1 cellular context compared by ENCODE assay signal in the genomic region with DNA sequence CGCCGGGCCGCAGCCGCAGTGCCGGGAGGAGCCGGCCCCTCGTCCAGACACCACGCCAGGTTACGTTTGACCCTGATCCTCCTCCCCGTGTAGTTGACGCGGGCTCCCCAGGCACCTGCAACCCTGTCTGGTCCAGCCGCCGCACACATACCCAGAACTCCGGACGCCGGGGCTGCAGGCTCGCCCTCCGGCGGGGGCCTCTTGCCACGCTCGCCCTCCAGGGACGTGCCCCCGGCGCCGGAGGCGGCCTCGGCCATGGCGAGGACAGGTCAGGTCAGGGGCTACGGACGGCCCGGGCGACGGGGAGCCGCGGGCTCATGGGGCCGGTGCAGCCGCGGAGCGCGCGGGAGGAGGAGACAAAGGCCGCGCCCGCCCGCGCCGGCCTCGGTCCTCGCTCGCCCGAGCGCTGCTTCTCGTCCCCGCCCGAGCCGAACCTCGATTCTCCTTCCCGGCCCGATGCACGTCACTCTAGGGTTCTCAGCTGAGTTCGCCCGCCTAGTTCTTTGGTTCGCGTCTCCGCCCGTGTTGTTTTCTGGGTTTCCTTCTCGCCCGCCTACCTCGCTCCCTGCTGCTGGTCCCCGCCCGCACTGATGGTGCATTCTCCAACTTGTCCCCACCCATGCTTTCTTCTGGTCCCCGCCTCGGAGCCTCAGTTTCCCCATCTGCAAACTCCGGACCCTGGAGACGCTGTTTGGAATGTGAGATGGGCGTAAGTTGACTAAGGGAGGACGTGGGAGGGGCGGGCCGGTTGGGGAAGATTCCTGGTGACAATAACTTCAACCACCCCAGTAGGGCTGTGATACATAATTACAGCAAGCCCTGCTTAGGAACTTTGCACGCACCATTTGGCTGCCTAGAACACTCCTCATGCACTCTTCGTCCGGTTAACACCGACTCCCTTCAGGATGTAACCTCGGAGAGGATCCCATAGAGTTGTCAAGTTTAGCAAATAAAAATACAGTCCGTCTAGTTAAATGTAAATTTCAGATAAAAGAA.
TF ChIP-seq lines count a peak whose summit lies in the region.

A gene with protein sequence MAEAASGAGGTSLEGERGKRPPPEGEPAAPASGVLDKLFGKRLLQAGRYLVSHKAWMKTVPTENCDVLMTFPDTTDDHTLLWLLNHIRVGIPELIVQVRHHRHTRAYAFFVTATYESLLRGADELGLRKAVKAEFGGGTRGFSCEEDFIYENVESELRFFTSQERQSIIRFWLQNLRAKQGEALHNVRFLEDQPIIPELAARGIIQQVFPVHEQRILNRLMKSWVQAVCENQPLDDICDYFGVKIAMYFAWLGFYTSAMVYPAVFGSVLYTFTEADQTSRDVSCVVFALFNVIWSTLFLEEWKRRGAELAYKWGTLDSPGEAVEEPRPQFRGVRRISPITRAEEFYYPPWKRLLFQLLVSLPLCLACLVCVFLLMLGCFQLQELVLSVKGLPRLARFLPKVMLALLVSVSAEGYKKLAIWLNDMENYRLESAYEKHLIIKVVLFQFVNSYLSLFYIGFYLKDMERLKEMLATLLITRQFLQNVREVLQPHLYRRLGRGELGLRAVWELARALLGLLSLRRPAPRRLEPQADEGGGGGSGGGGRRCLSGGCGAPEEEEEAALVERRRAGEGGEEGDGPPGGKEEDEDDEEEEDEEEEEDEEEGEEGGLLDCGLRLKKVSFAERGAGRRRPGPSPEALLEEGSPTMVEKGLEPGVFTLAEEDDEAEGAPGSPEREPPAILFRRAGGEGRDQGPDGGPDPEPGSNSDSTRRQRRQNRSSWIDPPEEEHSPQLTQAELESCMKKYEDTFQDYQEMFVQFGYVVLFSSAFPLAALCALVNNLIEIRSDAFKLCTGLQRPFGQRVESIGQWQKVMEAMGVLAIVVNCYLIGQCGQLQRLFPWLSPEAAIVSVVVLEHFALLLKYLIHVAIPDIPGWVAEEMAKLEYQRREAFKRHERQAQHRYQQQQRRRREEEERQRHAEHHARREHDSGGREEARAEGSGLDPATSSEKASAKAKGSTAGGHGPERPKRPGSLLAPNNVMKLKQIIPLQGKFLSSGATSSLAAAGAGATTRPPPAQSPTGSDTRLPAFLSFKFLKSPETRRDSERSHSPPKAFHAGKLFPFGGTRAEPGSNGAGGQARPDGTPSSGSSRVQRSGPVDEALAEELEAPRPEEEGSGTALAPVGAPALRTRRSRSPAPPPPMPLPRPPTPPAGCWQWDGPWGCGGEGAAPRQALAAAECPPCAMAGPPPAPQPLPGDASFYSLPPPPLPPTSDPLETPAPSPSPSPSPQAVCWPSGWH (minus strand): TSS at position 442 of the 996 bp plus-strand sequence. CDS start 185 bp downstream, at position 257.

TF ChIP-seq in K562, 482 proteins besides CTCF, POLR2A, EP300 and RAD21 (continued from another document and continues in another):
- TF ChIP-seq ZBTB11 (CRISPR knock-in tag; IDR thresholded peaks at IDR 0.05) (peak in 1 of 3 experiments; percentile 96; a peak in 4 of 6 replicates), NFATC3 (IDR thresholded peaks at IDR 0.05) (no peak), HDAC8 (tag; IDR thresholded peaks at IDR 0.05) (0 out of 2 replicates have a peak, but pooled peaks have one; percentile 24), PRPF4 (IDR thresholded peaks at IDR 0.05; ENCODE audit: insufficient read depth, low read depth, low read length, poor library complexity, severe bottlenecking) (peak; percentile 41), KDM5B (IDR thresholded peaks at IDR 0.05; ENCODE audit: insufficient replicate concordance, low read depth, low read length) (peak; percentile 66), MBD2 (IDR thresholded peaks at IDR 0.05; ENCODE audit: borderline replicate concordance, low read depth) (peak; percentile 60; the same call in 1 of the 2 replicates), KLF1 (tag; IDR thresholded peaks at IDR 0.05) (0 out of 2 replicates have a peak, but pooled peaks have one; percentile 22), MAFK (IDR thresholded peaks at IDR 0.05; ENCODE audit: low read length) (no peak), GTF2F1 (IDR thresholded peaks at IDR 0.05; ENCODE audit: low read depth, low read length) (no peak), ZNF644 (tag; IDR thresholded peaks at IDR 0.05; ENCODE audit: low read depth) (no peak), HNRNPH1 (optimal IDR thresholded peaks at IDR 0.05; ENCODE audit: low read depth, low read length) (no peak), SNIP1 (IDR thresholded peaks at IDR 0.05; ENCODE audit: low read depth) (peak; percentile 39; the same call in 1 of the 2 replicates), NBN (IDR thresholded peaks at IDR 0.05; ENCODE audit: low read depth) (peak; percentile 98), ZNF408 (CRISPR knock-in tag; IDR thresholded peaks at IDR 0.05; ENCODE audit: low read depth) (no peak), SMC3 (conservative IDR thresholded peaks at IDR 0.05; ENCODE audit: insufficient read depth, low read depth, low read length) (peak; percentile 13; the same call in 1 of the 2 replicates), E4F1 (CRISPR knock-in tag; IDR thresholded peaks at IDR 0.05; ENCODE audit: borderline replicate concordance) (no peak), SRSF9 (IDR thresholded peaks at IDR 0.05; ENCODE audit: borderline replicate concordance, low read depth, low read length) (no peak), PCBP2 (IDR thresholded peaks at IDR 0.05; ENCODE audit: low read depth, low read length, poor library complexity, severe bottlenecking) (no peak), CBX2 (IDR thresholded peaks at IDR 0.05; ENCODE audit: insufficient read depth, low read length, poor library complexity, severe bottlenecking) (no peak), ZNF282 (CRISPR knock-in tag; IDR thresholded peaks at IDR 0.05) (peak; percentile 81; the same call in 1 of the 2 replicates), PRMT5 (CRISPR knock-in tag; IDR thresholded peaks at IDR 0.05) (peak; percentile 71; the same call in 1 of the 2 replicates), ZFPM2 (CRISPR knock-in tag; IDR thresholded peaks at IDR 0.05) (no peak), HNRNPL (IDR thresholded peaks at IDR 0.05; ENCODE audit: low read depth, low read length) (peak; percentile 90), HDAC3 (IDR thresholded peaks at IDR 0.05; ENCODE audit: borderline replicate concordance, partially characterized antibody) (no peak), CBX3 (IDR thresholded peaks at IDR 0.05; ENCODE audit: borderline replicate concordance in 1 of 2, low read length in 2 of 2) (peak in 1 of 2 experiments; percentile 85; a peak in 1 of 3 replicates), ARID3A (IDR thresholded peaks at IDR 0.05; ENCODE audit: borderline replicate concordance, low read depth, low read length) (peak; percentile 53; the same call in 1 of the 2 replicates), ASH1L (IDR thresholded peaks at IDR 0.05; ENCODE audit: borderline replicate concordance, low read depth, partially characterized antibody) (no peak), PTRF (tag; IDR thresholded peaks at IDR 0.05) (no peak), PHB (CRISPR knock-in tag; IDR thresholded peaks at IDR 0.05) (peak; percentile 57; the same call in 1 of the 2 replicates), GTF2E2 (tag; IDR thresholded peaks at IDR 0.05) (no peak)
- TF ChIP-seq, protein P1, sequence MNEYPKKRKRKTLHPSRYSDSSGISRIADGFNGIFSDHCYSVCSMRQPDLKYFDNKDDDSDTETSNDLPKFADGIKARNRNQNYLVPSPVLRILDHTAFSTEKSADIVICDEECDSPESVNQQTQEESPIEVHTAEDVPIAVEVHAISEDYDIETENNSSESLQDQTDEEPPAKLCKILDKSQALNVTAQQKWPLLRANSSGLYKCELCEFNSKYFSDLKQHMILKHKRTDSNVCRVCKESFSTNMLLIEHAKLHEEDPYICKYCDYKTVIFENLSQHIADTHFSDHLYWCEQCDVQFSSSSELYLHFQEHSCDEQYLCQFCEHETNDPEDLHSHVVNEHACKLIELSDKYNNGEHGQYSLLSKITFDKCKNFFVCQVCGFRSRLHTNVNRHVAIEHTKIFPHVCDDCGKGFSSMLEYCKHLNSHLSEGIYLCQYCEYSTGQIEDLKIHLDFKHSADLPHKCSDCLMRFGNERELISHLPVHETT (CRISPR knock-in tag; conservative IDR thresholded peaks at IDR 0.05 in 1 of 2, IDR thresholded peaks at IDR 0.05 in 1 of 2), result peak in 1 of 2 experiments; percentile 64; a peak in 2 of 4 replicates
- TF ChIP-seq, protein P2, sequence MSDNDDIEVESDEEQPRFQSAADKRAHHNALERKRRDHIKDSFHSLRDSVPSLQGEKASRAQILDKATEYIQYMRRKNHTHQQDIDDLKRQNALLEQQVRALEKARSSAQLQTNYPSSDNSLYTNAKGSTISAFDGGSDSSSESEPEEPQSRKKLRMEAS (CRISPR knock-in tag; IDR thresholded peaks at IDR 0.05), result no peak; the same call in 1 of the 2 replicates
- TF ChIP-seq, protein P3, sequence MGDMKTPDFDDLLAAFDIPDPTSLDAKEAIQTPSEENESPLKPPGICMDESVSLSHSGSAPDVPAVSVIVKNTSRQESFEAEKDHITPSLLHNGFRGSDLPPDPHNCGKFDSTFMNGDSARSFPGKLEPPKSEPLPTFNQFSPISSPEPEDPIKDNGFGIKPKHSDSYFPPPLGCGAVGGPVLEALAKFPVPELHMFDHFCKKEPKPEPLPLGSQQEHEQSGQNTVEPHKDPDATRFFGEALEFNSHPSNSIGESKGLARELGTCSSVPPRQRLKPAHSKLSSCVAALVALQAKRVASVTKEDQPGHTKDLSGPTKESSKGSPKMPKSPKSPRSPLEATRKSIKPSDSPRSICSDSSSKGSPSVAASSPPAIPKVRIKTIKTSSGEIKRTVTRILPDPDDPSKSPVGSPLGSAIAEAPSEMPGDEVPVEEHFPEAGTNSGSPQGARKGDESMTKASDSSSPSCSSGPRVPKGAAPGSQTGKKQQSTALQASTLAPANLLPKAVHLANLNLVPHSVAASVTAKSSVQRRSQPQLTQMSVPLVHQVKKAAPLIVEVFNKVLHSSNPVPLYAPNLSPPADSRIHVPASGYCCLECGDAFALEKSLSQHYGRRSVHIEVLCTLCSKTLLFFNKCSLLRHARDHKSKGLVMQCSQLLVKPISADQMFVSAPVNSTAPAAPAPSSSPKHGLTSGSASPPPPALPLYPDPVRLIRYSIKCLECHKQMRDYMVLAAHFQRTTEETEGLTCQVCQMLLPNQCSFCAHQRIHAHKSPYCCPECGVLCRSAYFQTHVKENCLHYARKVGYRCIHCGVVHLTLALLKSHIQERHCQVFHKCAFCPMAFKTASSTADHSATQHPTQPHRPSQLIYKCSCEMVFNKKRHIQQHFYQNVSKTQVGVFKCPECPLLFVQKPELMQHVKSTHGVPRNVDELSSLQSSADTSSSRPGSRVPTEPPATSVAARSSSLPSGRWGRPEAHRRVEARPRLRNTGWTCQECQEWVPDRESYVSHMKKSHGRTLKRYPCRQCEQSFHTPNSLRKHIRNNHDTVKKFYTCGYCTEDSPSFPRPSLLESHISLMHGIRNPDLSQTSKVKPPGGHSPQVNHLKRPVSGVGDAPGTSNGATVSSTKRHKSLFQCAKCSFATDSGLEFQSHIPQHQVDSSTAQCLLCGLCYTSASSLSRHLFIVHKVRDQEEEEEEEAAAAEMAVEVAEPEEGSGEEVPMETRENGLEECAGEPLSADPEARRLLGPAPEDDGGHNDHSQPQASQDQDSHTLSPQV (IDR thresholded peaks at IDR 0.05), result peak; percentile 85; the same call in 1 of the 2 replicates
